Comparison of ENCODE assay signal across 34 cellular contexts in the genomic region with DNA sequence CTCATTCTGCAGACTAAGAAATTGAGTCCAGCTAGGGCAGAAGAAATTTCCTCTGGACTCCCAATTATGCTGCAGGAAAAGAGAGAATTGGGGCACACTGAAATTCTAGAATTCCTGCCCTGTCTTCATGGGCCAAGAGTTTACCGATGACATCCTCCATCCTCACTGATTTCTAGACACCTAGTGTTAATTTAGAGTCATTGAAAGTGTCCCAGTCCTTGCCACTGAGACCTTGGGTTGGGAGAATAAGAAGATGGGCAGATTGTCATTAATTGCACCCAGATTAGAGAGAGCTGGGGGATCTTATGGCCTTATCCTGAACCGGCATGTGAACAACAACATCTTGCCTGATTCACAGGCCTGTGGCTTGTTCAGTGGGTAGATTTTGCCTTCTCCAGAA. TPM values are rescaled to one million over a fixed set of nuclear protein-coding genes. Genes with fewer than 3 reads are reported as not detected.
"Had no signal": no experiment of that assay in that cellular context is flagged by ENCODE, and none has a peak within 500 bp of the region (broad histone marks: within the 10 kb centered on the region; RNA-seq: fewer than 3 reads in every experiment).

No MANE protein-coding gene starts in this region.

- H3K36me3 ChIP-seq: brain microvascular endothelial cell, cardiac muscle cell had no signal

- H3K4me3 ChIP-seq: cardiac muscle cell, K562, PC-9 had no signal

- DNase-seq: activated CD4-positive, alpha-beta T cell treated with anti-CD3 and anti-CD28 coated beads for 36 hours; activated CD4-positive, alpha-beta T cell treated with anti-CD3 and anti-CD28 coated beads, Interleukin-2, amount 10 ng/mL, durations not matched to agents 7 days and 5 days; activated CD4-positive, alpha-beta T cell treated with anti-CD3 and anti-CD28 coated beads, Interleukin-2, amount 50 U/mL, for 48 hours; activated CD8-positive, alpha-beta memory T cell treated with anti-CD3 and anti-CD28 coated beads, Interleukin-2, amount 50 U/mL, for 4 hours; activated CD8-positive, alpha-beta T cell treated with anti-CD3 and anti-CD28 coated beads, Interleukin-2, amount 10 ng/mL, durations not matched to agents 7 days and 5 days; activated effector memory CD4-positive, alpha-beta T cell treated with anti-CD3 and anti-CD28 coated beads, Interleukin-2, amount 50 U/mL, for 16 hours; activated naive CD4-positive, alpha-beta T cell; activated naive CD4-positive, alpha-beta T cell treated with anti-CD3 and anti-CD28 coated beads, Interleukin-2, amount 50 U/mL, for 16 hours; activated naive CD8-positive, alpha-beta T cell treated with anti-CD3 and anti-CD28 coated beads for 36 hours; activated T-cell treated with anti-CD3 and anti-CD28 coated beads for 4 hours; activated T-cell treated with anti-CD3 and anti-CD28 coated beads, Interleukin-2, amount 50 U/mL, for 72 hours; amniotic stem cell; aorta; brain microvascular endothelial cell; NCI-H1048; NCI-H1105 treated with DMSO at 0.1 percent for 48 hours; NCI-H1436; NCI-H1694; NCI-H1930; NCI-H2081 treated with DMSO at 0.1 percent for 48 hours; NCI-H226; NCI-H446 treated with DMSO at 0.1 percent for 48 hours; NCI-H524; NCI-H69; NK-92 treated with Interleukin-12 subunit alpha and Interleukin-12 subunit beta, amount 100 ng/mL, for 24 hours; PC-9; Right ventricle myocardium superior; T1000 had no signal

- H3K27ac ChIP-seq: brain microvascular endothelial cell, cardiac muscle cell, PC-9, RWPE1 had no signal

RNA-seq across cellular contexts. Expression of gene ANGPT4, which starts 29.0 kb away (rescaled TPM):
- total RNA-seq: activated CD4-positive, alpha-beta T cell treated with anti-CD3 and anti-CD28 coated beads for 36 hours; activated CD4-positive, alpha-beta T cell treated with anti-CD3 and anti-CD28 coated beads, Interleukin-2, amount 10 ng/mL, durations not matched to agents 7 days and 5 days; activated CD8-positive, alpha-beta T cell treated with anti-CD3 and anti-CD28 coated beads, Interleukin-2, amount 10 ng/mL, durations not matched to agents 7 days and 5 days; activated naive CD8-positive, alpha-beta T cell treated with anti-CD3 and anti-CD28 coated beads for 36 hours; activated T-cell treated with anti-CD3 and anti-CD28 coated beads, Interleukin-2, amount 50 U/mL, for 72 hours; K562; MCF 10A; PC-9; Right ventricle myocardium superior; T-helper 1 cell treated with Interleukin-12 subunit alpha and Interleukin-12 subunit beta and Interleukin-4 antibody, amounts not matched to agents 30 ng/mL and 1 ng/mL, for 36 hours; T-helper 2 cell treated with Interferon-gamma antibody and Interleukin-4, amounts not matched to agents 100 ng/mL and 5 ng/mL, for 36 hours had no signal
